ENCODE assay signal across 1 cellular context in the genomic region with DNA sequence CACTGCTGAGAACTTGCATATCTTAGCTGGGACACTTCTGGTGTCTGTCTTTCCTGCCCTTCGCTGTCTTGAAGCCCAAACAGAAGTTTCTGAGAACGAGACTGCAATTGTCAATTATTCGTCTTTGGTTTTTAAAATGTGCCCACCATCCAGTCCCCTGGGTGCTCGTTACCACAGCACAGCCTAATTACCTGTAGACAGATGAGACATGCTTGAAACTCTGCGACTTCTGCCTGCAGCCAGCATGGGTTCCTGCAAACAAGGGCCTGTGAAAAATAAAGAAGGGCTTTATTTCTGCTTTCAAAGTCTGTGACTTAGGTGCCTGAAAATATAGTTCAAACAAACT.
TF ChIP-seq lines count a peak whose summit lies in the region.

No MANE protein-coding gene starts in this region.

TF ChIP-seq in GM12878, 131 proteins besides CTCF, POLR2A, EP300 and RAD21 (continued from another document and continues in another):
- TF ChIP-seq GATAD2B (conservative IDR thresholded peaks at IDR 0.05; ENCODE audit: low read depth) (0 out of 2 replicates have a peak, but pooled peaks have one; percentile 36), NFXL1 (IDR thresholded peaks at IDR 0.05; ENCODE audit: borderline replicate concordance) (no peak), TARDBP (IDR thresholded peaks at IDR 0.05; ENCODE audit: borderline replicate concordance) (no peak), MXI1 (IDR thresholded peaks at IDR 0.05; ENCODE audit: low read depth, low read length) (no peak), CREB1 (IDR thresholded peaks at IDR 0.05; ENCODE audit: low read depth) (no peak), ZNF622 (IDR thresholded peaks at IDR 0.05) (no peak), CHD4 (IDR thresholded peaks at IDR 0.05) (no peak), BCL11A (IDR thresholded peaks at IDR 0.05; ENCODE audit: low read depth, low read length) (peak; percentile 84; the same call in 1 of the 2 replicates), EZH2 (IDR thresholded peaks at IDR 0.05; ENCODE audit: borderline replicate concordance, control insufficient read depth, low read depth, low read length) (no peak), MEF2B (IDR thresholded peaks at IDR 0.05; ENCODE audit: partially characterized antibody, poor library complexity, severe bottlenecking) (peak; percentile 96), DPF2 (IDR thresholded peaks at IDR 0.05) (no peak), NFYA (IDR thresholded peaks at IDR 0.05; ENCODE audit: borderline replicate concordance, low read depth, low read length) (no peak), SUPT20H (IDR thresholded peaks at IDR 0.05; ENCODE audit: borderline replicate concordance, control insufficient read depth, low read depth, low read length) (no peak), CBFB (IDR thresholded peaks at IDR 0.05; ENCODE audit: low read depth) (no peak), NBN (IDR thresholded peaks at IDR 0.05) (peak; percentile 44; the same call in 1 of the 2 replicates), RAD51 (IDR thresholded peaks at IDR 0.05) (no peak), SUZ12 (IDR thresholded peaks at IDR 0.05; ENCODE audit: unreplicated experiment) (no peak), BRCA1 (IDR thresholded peaks at IDR 0.05; ENCODE audit: low read depth, low read length) (no peak), WRNIP1 (IDR thresholded peaks at IDR 0.05; ENCODE audit: borderline replicate concordance, low read depth, low read length) (no peak), KDM1A (IDR thresholded peaks at IDR 0.05; ENCODE audit: borderline replicate concordance) (no peak), BHLHE40 (IDR thresholded peaks at IDR 0.05; ENCODE audit: borderline replicate concordance in 1 of 2, low read depth in 2 of 2, low read length in 1 of 2) (peak; percentile 26 to 50; a peak in 1 of 4 replicates), RFX5 (IDR thresholded peaks at IDR 0.05; ENCODE audit: low read depth, low read length) (no peak), MTA2 (IDR thresholded peaks at IDR 0.05; ENCODE audit: low read depth) (peak; percentile 96), ASH2L (IDR thresholded peaks at IDR 0.05; ENCODE audit: borderline replicate concordance, low read depth) (no peak), CHD1 (IDR thresholded peaks at IDR 0.05; ENCODE audit: low read depth, low read length) (no peak), POLR2AphosphoS2 (IDR thresholded peaks at IDR 0.05; ENCODE audit: low read depth, low read length) (no peak), KAT2A (conservative IDR thresholded peaks at IDR 0.05; ENCODE audit: control insufficient read depth, low read depth, low read length) (no peak)
- TF ChIP-seq, protein P1, sequence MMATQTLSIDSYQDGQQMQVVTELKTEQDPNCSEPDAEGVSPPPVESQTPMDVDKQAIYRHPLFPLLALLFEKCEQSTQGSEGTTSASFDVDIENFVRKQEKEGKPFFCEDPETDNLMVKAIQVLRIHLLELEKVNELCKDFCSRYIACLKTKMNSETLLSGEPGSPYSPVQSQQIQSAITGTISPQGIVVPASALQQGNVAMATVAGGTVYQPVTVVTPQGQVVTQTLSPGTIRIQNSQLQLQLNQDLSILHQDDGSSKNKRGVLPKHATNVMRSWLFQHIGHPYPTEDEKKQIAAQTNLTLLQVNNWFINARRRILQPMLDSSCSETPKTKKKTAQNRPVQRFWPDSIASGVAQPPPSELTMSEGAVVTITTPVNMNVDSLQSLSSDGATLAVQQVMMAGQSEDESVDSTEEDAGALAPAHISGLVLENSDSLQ (IDR thresholded peaks at IDR 0.05): peak; percentile 83
- TF ChIP-seq, protein P2, sequence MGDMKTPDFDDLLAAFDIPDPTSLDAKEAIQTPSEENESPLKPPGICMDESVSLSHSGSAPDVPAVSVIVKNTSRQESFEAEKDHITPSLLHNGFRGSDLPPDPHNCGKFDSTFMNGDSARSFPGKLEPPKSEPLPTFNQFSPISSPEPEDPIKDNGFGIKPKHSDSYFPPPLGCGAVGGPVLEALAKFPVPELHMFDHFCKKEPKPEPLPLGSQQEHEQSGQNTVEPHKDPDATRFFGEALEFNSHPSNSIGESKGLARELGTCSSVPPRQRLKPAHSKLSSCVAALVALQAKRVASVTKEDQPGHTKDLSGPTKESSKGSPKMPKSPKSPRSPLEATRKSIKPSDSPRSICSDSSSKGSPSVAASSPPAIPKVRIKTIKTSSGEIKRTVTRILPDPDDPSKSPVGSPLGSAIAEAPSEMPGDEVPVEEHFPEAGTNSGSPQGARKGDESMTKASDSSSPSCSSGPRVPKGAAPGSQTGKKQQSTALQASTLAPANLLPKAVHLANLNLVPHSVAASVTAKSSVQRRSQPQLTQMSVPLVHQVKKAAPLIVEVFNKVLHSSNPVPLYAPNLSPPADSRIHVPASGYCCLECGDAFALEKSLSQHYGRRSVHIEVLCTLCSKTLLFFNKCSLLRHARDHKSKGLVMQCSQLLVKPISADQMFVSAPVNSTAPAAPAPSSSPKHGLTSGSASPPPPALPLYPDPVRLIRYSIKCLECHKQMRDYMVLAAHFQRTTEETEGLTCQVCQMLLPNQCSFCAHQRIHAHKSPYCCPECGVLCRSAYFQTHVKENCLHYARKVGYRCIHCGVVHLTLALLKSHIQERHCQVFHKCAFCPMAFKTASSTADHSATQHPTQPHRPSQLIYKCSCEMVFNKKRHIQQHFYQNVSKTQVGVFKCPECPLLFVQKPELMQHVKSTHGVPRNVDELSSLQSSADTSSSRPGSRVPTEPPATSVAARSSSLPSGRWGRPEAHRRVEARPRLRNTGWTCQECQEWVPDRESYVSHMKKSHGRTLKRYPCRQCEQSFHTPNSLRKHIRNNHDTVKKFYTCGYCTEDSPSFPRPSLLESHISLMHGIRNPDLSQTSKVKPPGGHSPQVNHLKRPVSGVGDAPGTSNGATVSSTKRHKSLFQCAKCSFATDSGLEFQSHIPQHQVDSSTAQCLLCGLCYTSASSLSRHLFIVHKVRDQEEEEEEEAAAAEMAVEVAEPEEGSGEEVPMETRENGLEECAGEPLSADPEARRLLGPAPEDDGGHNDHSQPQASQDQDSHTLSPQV (IDR thresholded peaks at IDR 0.05): no peak
- TF ChIP-seq, protein P3, sequence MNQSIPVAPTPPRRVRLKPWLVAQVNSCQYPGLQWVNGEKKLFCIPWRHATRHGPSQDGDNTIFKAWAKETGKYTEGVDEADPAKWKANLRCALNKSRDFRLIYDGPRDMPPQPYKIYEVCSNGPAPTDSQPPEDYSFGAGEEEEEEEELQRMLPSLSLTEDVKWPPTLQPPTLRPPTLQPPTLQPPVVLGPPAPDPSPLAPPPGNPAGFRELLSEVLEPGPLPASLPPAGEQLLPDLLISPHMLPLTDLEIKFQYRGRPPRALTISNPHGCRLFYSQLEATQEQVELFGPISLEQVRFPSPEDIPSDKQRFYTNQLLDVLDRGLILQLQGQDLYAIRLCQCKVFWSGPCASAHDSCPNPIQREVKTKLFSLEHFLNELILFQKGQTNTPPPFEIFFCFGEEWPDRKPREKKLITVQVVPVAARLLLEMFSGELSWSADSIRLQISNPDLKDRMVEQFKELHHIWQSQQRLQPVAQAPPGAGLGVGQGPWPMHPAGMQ (IDR thresholded peaks at IDR 0.05; ENCODE audit: borderline replicate concordance): no peak
- TF ChIP-seq, protein P4, sequence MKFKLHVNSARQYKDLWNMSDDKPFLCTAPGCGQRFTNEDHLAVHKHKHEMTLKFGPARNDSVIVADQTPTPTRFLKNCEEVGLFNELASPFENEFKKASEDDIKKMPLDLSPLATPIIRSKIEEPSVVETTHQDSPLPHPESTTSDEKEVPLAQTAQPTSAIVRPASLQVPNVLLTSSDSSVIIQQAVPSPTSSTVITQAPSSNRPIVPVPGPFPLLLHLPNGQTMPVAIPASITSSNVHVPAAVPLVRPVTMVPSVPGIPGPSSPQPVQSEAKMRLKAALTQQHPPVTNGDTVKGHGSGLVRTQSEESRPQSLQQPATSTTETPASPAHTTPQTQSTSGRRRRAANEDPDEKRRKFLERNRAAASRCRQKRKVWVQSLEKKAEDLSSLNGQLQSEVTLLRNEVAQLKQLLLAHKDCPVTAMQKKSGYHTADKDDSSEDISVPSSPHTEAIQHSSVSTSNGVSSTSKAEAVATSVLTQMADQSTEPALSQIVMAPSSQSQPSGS (IDR thresholded peaks at IDR 0.05; ENCODE audit: low read length): no peak
- TF ChIP-seq, protein P5, sequence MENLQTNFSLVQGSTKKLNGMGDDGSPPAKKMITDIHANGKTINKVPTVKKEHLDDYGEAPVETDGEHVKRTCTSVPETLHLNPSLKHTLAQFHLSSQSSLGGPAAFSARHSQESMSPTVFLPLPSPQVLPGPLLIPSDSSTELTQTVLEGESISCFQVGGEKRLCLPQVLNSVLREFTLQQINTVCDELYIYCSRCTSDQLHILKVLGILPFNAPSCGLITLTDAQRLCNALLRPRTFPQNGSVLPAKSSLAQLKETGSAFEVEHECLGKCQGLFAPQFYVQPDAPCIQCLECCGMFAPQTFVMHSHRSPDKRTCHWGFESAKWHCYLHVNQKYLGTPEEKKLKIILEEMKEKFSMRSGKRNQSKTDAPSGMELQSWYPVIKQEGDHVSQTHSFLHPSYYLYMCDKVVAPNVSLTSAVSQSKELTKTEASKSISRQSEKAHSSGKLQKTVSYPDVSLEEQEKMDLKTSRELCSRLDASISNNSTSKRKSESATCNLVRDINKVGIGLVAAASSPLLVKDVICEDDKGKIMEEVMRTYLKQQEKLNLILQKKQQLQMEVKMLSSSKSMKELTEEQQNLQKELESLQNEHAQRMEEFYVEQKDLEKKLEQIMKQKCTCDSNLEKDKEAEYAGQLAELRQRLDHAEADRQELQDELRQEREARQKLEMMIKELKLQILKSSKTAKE (IDR thresholded peaks at IDR 0.05; ENCODE audit: low read depth, poor library complexity, severe bottlenecking): peak; percentile 39
- TF ChIP-seq, protein P6, sequence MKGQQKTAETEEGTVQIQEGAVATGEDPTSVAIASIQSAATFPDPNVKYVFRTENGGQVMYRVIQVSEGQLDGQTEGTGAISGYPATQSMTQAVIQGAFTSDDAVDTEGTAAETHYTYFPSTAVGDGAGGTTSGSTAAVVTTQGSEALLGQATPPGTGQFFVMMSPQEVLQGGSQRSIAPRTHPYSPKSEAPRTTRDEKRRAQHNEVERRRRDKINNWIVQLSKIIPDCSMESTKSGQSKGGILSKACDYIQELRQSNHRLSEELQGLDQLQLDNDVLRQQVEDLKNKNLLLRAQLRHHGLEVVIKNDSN (IDR thresholded peaks at IDR 0.05; ENCODE audit: borderline replicate concordance, extremely low read length, insufficient read depth, low read depth, low read length): no peak
- TF ChIP-seq, protein P7, sequence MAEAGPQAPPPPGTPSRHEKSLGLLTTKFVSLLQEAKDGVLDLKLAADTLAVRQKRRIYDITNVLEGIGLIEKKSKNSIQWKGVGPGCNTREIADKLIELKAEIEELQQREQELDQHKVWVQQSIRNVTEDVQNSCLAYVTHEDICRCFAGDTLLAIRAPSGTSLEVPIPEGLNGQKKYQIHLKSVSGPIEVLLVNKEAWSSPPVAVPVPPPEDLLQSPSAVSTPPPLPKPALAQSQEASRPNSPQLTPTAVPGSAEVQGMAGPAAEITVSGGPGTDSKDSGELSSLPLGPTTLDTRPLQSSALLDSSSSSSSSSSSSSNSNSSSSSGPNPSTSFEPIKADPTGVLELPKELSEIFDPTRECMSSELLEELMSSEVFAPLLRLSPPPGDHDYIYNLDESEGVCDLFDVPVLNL (IDR thresholded peaks at IDR 0.05; ENCODE audit: low read depth, low read length): no peak
- TF ChIP-seq, protein P8, sequence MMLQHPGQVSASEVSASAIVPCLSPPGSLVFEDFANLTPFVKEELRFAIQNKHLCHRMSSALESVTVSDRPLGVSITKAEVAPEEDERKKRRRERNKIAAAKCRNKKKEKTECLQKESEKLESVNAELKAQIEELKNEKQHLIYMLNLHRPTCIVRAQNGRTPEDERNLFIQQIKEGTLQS (IDR thresholded peaks at IDR 0.05; ENCODE audit: borderline replicate concordance, extremely low read depth, low read depth, low read length): no peak
- TF ChIP-seq, protein P9, sequence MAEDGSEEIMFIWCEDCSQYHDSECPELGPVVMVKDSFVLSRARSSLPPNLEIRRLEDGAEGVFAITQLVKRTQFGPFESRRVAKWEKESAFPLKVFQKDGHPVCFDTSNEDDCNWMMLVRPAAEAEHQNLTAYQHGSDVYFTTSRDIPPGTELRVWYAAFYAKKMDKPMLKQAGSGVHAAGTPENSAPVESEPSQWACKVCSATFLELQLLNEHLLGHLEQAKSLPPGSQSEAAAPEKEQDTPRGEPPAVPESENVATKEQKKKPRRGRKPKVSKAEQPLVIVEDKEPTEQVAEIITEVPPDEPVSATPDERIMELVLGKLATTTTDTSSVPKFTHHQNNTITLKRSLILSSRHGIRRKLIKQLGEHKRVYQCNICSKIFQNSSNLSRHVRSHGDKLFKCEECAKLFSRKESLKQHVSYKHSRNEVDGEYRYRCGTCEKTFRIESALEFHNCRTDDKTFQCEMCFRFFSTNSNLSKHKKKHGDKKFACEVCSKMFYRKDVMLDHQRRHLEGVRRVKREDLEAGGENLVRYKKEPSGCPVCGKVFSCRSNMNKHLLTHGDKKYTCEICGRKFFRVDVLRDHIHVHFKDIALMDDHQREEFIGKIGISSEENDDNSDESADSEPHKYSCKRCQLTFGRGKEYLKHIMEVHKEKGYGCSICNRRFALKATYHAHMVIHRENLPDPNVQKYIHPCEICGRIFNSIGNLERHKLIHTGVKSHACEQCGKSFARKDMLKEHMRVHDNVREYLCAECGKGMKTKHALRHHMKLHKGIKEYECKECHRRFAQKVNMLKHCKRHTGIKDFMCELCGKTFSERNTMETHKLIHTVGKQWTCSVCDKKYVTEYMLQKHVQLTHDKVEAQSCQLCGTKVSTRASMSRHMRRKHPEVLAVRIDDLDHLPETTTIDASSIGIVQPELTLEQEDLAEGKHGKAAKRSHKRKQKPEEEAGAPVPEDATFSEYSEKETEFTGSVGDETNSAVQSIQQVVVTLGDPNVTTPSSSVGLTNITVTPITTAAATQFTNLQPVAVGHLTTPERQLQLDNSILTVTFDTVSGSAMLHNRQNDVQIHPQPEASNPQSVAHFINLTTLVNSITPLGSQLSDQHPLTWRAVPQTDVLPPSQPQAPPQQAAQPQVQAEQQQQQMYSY (CRISPR knock-in tag; IDR thresholded peaks at IDR 0.05): no peak
- TF ChIP-seq, protein P10, sequence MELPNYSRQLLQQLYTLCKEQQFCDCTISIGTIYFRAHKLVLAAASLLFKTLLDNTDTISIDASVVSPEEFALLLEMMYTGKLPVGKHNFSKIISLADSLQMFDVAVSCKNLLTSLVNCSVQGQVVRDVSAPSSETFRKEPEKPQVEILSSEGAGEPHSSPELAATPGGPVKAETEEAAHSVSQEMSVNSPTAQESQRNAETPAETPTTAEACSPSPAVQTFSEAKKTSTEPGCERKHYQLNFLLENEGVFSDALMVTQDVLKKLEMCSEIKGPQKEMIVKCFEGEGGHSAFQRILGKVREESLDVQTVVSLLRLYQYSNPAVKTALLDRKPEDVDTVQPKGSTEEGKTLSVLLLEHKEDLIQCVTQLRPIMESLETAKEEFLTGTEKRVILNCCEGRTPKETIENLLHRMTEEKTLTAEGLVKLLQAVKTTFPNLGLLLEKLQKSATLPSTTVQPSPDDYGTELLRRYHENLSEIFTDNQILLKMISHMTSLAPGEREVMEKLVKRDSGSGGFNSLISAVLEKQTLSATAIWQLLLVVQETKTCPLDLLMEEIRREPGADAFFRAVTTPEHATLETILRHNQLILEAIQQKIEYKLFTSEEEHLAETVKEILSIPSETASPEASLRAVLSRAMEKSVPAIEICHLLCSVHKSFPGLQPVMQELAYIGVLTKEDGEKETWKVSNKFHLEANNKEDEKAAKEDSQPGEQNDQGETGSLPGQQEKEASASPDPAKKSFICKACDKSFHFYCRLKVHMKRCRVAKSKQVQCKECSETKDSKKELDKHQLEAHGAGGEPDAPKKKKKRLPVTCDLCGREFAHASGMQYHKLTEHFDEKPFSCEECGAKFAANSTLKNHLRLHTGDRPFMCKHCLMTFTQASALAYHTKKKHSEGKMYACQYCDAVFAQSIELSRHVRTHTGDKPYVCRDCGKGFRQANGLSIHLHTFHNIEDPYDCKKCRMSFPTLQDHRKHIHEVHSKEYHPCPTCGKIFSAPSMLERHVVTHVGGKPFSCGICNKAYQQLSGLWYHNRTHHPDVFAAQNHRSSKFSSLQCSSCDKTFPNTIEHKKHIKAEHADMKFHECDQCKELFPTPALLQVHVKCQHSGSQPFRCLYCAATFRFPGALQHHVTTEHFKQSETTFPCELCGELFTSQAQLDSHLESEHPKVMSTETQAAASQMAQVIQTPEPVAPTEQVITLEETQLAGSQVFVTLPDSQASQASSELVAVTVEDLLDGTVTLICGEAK (IDR thresholded peaks at IDR 0.05; ENCODE audit: borderline replicate concordance): no peak
